ENCODE assay signal across 6 cellular contexts in genomic region chr3:50627407-50628051, GRCh38. TPM values are rescaled to one million over a fixed set of nuclear protein-coding genes. Genes with fewer than 3 reads are reported as not detected.
DNase-seq lines count a peak whose midpoint lies in the region; ATAC-seq and TF ChIP-seq lines count a peak whose summit lies in the region.

No MANE protein-coding gene starts in this region.

- H3K27me3 ChIP-seq in Caco-2 (replicated peaks; ENCODE audit: control insufficient read depth, insufficient read depth, low read length): no peaks in the 10 kb centered on the region

- ATAC-seq in esophagus mucosa (peak; percentile 89), HG03196 (IDR thresholded peaks at IDR 0.05; ENCODE audit: unreplicated experiment) (no peak)
- ATAC-seq in stimulated activated naive CD8-positive, alpha-beta T cell treated with anti-CD3 and anti-CD28 coated beads, Interleukin-15, Interleukin-2, amounts not matched to agents 100 U/mL and 50 U/mL, for 24 hours: peak; percentile 50

- no TSS peak for BruUV-seq in Caco-2 (replicated peaks; lab: Mats Ljungman, UMichigan)

- no peaks in the 10 kb centered on the region for H3K9me3 ChIP-seq in Caco-2

- POLR2A ChIA-PET in Caco-2 (lab: Charles Lee): no interaction called here

- H3K36me3 Mint-ChIP-seq in Caco-2 (ENCODE audit: insufficient read depth, unreplicated experiment): peaks cover 14% of the 10 kb centered on the region

- H3K9me3 Mint-ChIP-seq in Caco-2 (ENCODE audit: unreplicated experiment): no peaks in the 10 kb centered on the region

- no peak overlapping the region for H3K27ac Mint-ChIP-seq in Caco-2 (ENCODE audit: unreplicated experiment)

- no peak overlapping the region for H3K4me3 ChIP-seq in Caco-2 (ENCODE audit: low read depth, low read length)

- no peaks in the 10 kb centered on the region for H3K27me3 Mint-ChIP-seq in Caco-2 (ENCODE audit: insufficient read depth, unreplicated experiment)

- H3K36me3 ChIP-seq in Caco-2 (ENCODE audit: control insufficient read depth, insufficient read depth, low read length): no peaks in the 10 kb centered on the region; the same call in 1 of the 2 replicates

- H3K4me1 ChIP-seq in Caco-2: peaks cover 12% of the 10 kb centered on the region

- DNase-seq in EH (ENCODE audit: low read depth): peak; percentile 83
- peak; percentile 9 for DNase-seq in NCI-H2196 treated with DMSO at 0.1 percent for 48 hours (lab: John Stamatoyannopoulos, UW; ENCODE audit: unreplicated experiment)
- peak; percentile 41 for DNase-seq in stimulated activated naive CD8-positive, alpha-beta T cell treated with anti-CD3 and anti-CD28 coated beads, Interleukin-15, Interleukin-2, amounts not matched to agents 100 U/mL and 50 U/mL, for 24 hours
- DNase-seq in Caco-2: no peak

- no peak overlapping the region for H3K4me3 Mint-ChIP-seq in Caco-2 (ENCODE audit: unreplicated experiment)

- H3K4me1 Mint-ChIP-seq in Caco-2 (ENCODE audit: low read depth, unreplicated experiment): peaks cover 17% of the 10 kb centered on the region

- TF ChIP-seq CTCF in Caco-2 (IDR thresholded peaks at IDR 0.05; ENCODE audit: insufficient read depth in 1 of 2, low read depth in 1 of 2, low read length in 1 of 2, severe bottlenecking in 1 of 2, unreplicated experiment in 1 of 2): peak in 1 of 2 experiments; percentile 25

- CTCF ChIA-PET in Caco-2 (lab: Charles Lee): no interaction called here

- intact Hi-C loops in Caco-2 (cut with micrococcal nuclease; ENCODE audit: unreplicated experiment): no loop called here

RNA-seq across cellular contexts. Expression of gene MAPKAPK3, which starts 10.6 kb away (rescaled TPM):
- 50.5 TPM for total RNA-seq in esophagus mucosa
- total RNA-seq in Caco-2 (2022): 40.1 and 43.5 TPM in 2 replicates

RNA-seq across cellular contexts. Expression of gene CISH, which starts 16.0 kb away (rescaled TPM):
- total RNA-seq in esophagus mucosa: 4.8 TPM
- total RNA-seq in Caco-2 (2022): 2.9 and 3.4 TPM in 2 replicates

RNA-seq across cellular contexts. Expression of gene DOCK3, which starts 47.2 kb away (rescaled TPM):
- total RNA-seq in esophagus mucosa (0.84 TPM), Caco-2 (2022) (0.05 and 0.09 TPM in 2 replicates)

RNA-seq across cellular contexts. Expression of gene HEMK1, which starts 58.2 kb away (rescaled TPM):
- total RNA-seq in esophagus mucosa (11.0 TPM), Caco-2 (2022) (12.6 and 14.3 TPM in 2 replicates)

RNA-seq across cellular contexts. Expression of gene C3orf18, which starts 60.0 kb away (rescaled TPM):
- total RNA-seq in esophagus mucosa (0.68 TPM), Caco-2 (2022) (1.6 and 2.1 TPM in 2 replicates)

Comparison
In these comparisons a context has a peak if more than half of its experiments do, and no peak if none do; other contexts are left out.
1. DNase-seq: peak in EH (single experiment), NCI-H2196 treated with DMSO at 0.1 percent for 48 hours (single experiment) and stimulated activated naive CD8-positive, alpha-beta T cell treated with anti-CD3 and anti-CD28 coated beads, Interleukin-15, Interleukin-2, amounts not matched to agents 100 U/mL and 50 U/mL, for 24 hours (single experiment); none in Caco-2 (0 of 2).